In the genomic region with DNA sequence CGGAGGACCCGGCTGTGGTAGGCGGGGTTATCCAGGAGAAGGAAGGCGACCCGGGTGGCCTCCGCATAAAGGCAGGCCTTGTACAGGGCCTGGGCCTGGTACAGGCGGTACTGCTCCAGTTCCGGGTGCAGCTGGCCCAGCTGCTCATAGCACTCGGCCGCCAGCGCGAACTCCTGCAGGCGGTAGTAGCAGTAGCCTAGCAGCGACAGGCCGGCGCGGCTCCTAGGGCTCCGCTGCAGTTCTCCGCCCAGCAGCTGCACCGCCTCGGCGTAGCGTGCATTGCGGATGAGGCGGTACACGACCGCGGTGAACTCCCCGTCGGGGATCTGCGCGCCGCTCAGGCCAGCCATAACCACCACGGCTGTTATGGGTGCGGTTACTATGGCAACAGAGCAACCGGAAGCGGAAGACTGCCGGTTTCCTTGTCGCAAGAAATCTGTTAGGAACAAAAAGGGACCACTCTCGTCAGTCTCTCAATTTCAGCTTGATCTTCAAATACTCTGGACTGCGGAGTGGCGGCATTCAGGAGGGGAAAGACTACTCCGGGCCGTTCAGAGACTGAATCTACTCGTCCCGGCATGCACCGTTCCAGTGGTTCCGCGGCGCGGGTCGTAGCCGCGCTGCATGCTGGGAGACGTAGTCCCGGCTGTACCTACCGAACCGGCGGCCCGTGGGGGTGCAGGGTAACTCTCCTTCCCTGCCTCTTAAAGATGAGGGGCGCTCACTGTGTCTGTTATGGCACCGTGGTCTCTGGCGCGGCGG, we compare ENCODE assay signal across 8 cellular contexts.
DNase-seq lines count a peak whose midpoint lies in the region; ATAC-seq and TF ChIP-seq lines count a peak whose summit lies in the region.

No MANE protein-coding gene starts in this region.

- in situ Hi-C loops in GM23248 (cut with MboI) = no loop called here

- H2AFZ ChIP-seq in DND-41 (ENCODE audit: low read depth, low read length) (peak overlapping the region; percentile 93), GM23248 (peak overlapping the region; percentile 100), fibroblast of lung (ENCODE audit: low read length) (peak overlapping the region; percentile 99)

- ATAC-seq in DND-41 (ENCODE audit: insufficient read depth, low read depth) (peak; percentile 92), naive B cell (ENCODE audit: low read depth in 2 of 2) (peak; percentile 92 to 93)

- H3K27me3 ChIP-seq in DND-41 (ENCODE audit: insufficient read depth, low read length, poor library complexity) (no peaks in the 10 kb centered on the region), GM23248 (replicated peaks; ENCODE audit: insufficient read depth) (no peaks in the 10 kb centered on the region), Peyer's patch (no peaks in the 10 kb centered on the region), fibroblast of lung (ENCODE audit: control insufficient read depth, insufficient read depth, low read length) (no peaks in the 10 kb centered on the region)

- TF ChIP-seq CTCF in DND-41 (IDR thresholded peaks at IDR 0.05; ENCODE audit: borderline replicate concordance, extremely low read depth, low read length, poor library complexity, severe bottlenecking) (peak; percentile 23), Peyer's patch (IDR thresholded peaks at IDR 0.05) (peak in 3 of 6 experiments; percentile 23 to 35 (median 25)), fibroblast of lung (conservative IDR thresholded peaks at IDR 0.05 in 1 of 2, IDR thresholded peaks at IDR 0.05 in 1 of 2; ENCODE audit: low read depth in 1 of 2, low read length in 2 of 2) (no peak)

- H3K79me2 ChIP-seq in DND-41 (ENCODE audit: insufficient read depth, low read length) (peaks cover 5% of the 10 kb centered on the region; the same call in 1 of the 2 replicates), GM23248 (ENCODE audit: insufficient read depth) (no peaks in the 10 kb centered on the region), fibroblast of lung (ENCODE audit: control insufficient read depth, insufficient read depth, low read length) (no peaks in the 10 kb centered on the region)

- peak overlapping the region; percentile 69 to 73 for H3K4me3 ChIP-seq in DND-41 (ENCODE audit: low read depth in 1 of 2, low read length in 2 of 2)
- peak overlapping the region; percentile 100 for H3K4me3 ChIP-seq in GM23248
- peak overlapping the region; percentile 70 to 81 (median 76) for H3K4me3 ChIP-seq in Peyer's patch
- H3K4me3 ChIP-seq in fibroblast of lung (replicated peaks in 1 of 4; ENCODE audit: control extremely low read depth in 1 of 4, insufficient read depth in 1 of 4, low read depth in 3 of 4, low read length in 4 of 4) = peak overlapping the region; percentile 85 to 99 (median 96)

- H3K4me2 ChIP-seq in DND-41 (ENCODE audit: insufficient read depth, low read length) = peak overlapping the region; percentile 87
- H3K4me2 ChIP-seq in GM23248 (ENCODE audit: unreplicated experiment) = peak overlapping the region; percentile 91
- peak overlapping the region; percentile 92 for H3K4me2 ChIP-seq in fibroblast of lung (ENCODE audit: extremely low read depth, insufficient read depth, low read length)

- peak overlapping the region; percentile 96 for H3K27ac ChIP-seq in DND-41 (ENCODE audit: low read length)
- H3K27ac ChIP-seq in GM23248 = peak overlapping the region; percentile 97
- peak overlapping the region; percentile 90 for H3K27ac ChIP-seq in KOPT-K1 (ENCODE audit: low read depth, low read length, poor library complexity, severe bottlenecking)
- H3K27ac ChIP-seq in Peyer's patch = peak overlapping the region; percentile 88 to 93 (median 92)
- peak overlapping the region; percentile 99 for H3K27ac ChIP-seq in fibroblast of lung (ENCODE audit: insufficient read depth, low read length)

- H3K27me3 Mint-ChIP-seq in naive B cell = no peaks in the 10 kb centered on the region

- H3K36me3 ChIP-seq in DND-41 (ENCODE audit: insufficient read depth, low read length) (no peaks in the 10 kb centered on the region), GM23248 (ENCODE audit: low read depth) (no peaks in the 10 kb centered on the region), KOPT-K1 (ENCODE audit: insufficient read depth, low read length) (no peaks in the 10 kb centered on the region), Peyer's patch (no peaks in the 10 kb centered on the region), fibroblast of lung (ENCODE audit: control insufficient read depth, insufficient read depth, low read length) (no peaks in the 10 kb centered on the region)

- peaks cover 7 to 19% (median 9%) of the 10 kb centered on the region in 3 donors for H3K4me1 Mint-ChIP-seq in naive B cell

- no peaks in the 10 kb centered on the region for H3K36me3 Mint-ChIP-seq in naive B cell

- H4K20me1 ChIP-seq in DND-41 (ENCODE audit: insufficient read depth, low read length) (no peaks in the 10 kb centered on the region), GM23248 (ENCODE audit: insufficient read depth) (no peaks in the 10 kb centered on the region), fibroblast of lung (ENCODE audit: control insufficient read depth, extremely low read depth, insufficient read depth, low read length) (no peaks in the 10 kb centered on the region)

- no peak for TF ChIP-seq POLR2A in Peyer's patch (IDR thresholded peaks at IDR 0.05)

- DNase-seq in DND-41 = peak; percentile 90
- DNase-seq in GM23248 = peak; percentile 98
- peak; percentile 85 to 95 (median 92) for DNase-seq in Peyer's patch
- peak; percentile 69 to 79 for DNase-seq in activated T-helper 1 cell treated with anti-CD3 and anti-CD28 coated beads, Interleukin-2, amount 50 U/mL, for 16 hours (ENCODE audit: low read depth in 1 of 2, low spot score in 1 of 2)
- DNase-seq in fibroblast of lung (ENCODE audit: low read depth in 2 of 2) = peak; percentile 89 to 91
- DNase-seq in naive B cell = peak; percentile 95
- peak; percentile 71 to 81 for DNase-seq in stimulated activated CD8-positive, alpha-beta memory T cell treated with anti-CD3 and anti-CD28 coated beads, Interleukin-7, amount 100 ng/mL, for 48 hours (ENCODE audit: extremely low read depth in 1 of 2, low read depth in 1 of 2)

- H3K4me1 ChIP-seq in DND-41 (ENCODE audit: insufficient read depth, low read length) (peaks cover 16% of the 10 kb centered on the region), GM23248 (ENCODE audit: insufficient read depth) (peaks cover 4% of the 10 kb centered on the region; the same call in 1 of the 2 replicates), Peyer's patch (peaks cover 0 to 4% (median 0%) of the 10 kb centered on the region in 4 donors), fibroblast of lung (ENCODE audit: control insufficient read depth, extremely low read depth, insufficient read depth, low read length) (no peaks in the 10 kb centered on the region)

- peak overlapping the region; percentile 99 to 100 (median 100) for H3K27ac Mint-ChIP-seq in naive B cell

- H3K4me3 Mint-ChIP-seq in naive B cell = peak overlapping the region; percentile 88 to 100 (median 98)

- H3K9me2 ChIP-seq in GM23248 (ENCODE audit: insufficient read depth) = no peaks in the 10 kb centered on the region

- H3K9ac ChIP-seq in DND-41 (ENCODE audit: low read depth, low read length) (peak overlapping the region; percentile 70), GM23248 (peak overlapping the region; percentile 96), fibroblast of lung (ENCODE audit: insufficient read depth, low read length) (peak overlapping the region; percentile 98)

- no peaks in the 10 kb centered on the region for H3K9me3 ChIP-seq in DND-41 (ENCODE audit: insufficient read depth, low read length, severe bottlenecking)
- no peaks in the 10 kb centered on the region for H3K9me3 ChIP-seq in GM23248 (ENCODE audit: low read depth)
- peaks cover 5% of the 10 kb centered on the region for H3K9me3 ChIP-seq in KOPT-K1 (ENCODE audit: insufficient read depth, low read length, poor library complexity, severe bottlenecking)
- H3K9me3 ChIP-seq in Peyer's patch = no peaks in the 10 kb centered on the region
- H3K9me3 ChIP-seq in fibroblast of lung (ENCODE audit: control insufficient read depth, insufficient read depth, low read depth, low read length) = no peaks in the 10 kb centered on the region

- 0 to 1% methylated on average over 52 to 54 of the region's 65 CpGs for WGBS in GM23248 (ENCODE audit: low coverage in 1 of 2, low lambda C conversion rate in 2 of 2, missing lambda C conversion rate in 2 of 2), 2 experiments

- peaks cover 0 to 8% (median 0%) of the 10 kb centered on the region in 7 donors for H3K9me3 Mint-ChIP-seq in naive B cell

- H3F3A ChIP-seq in GM23248 (ENCODE audit: insufficient read depth) = peaks cover 10% of the 10 kb centered on the region; the same call in 1 of the 2 replicates

Comparison
In these comparisons a context has a peak if more than half of its experiments do, and no peak if none do; other contexts are left out.
1. Peak in every context shown above with its lines: DNase-seq, ATAC-seq, H3K4me3 ChIP-seq and H3K27ac ChIP-seq.